Comparison of ENCODE assay signal across 9 cellular contexts in the genomic region with DNA sequence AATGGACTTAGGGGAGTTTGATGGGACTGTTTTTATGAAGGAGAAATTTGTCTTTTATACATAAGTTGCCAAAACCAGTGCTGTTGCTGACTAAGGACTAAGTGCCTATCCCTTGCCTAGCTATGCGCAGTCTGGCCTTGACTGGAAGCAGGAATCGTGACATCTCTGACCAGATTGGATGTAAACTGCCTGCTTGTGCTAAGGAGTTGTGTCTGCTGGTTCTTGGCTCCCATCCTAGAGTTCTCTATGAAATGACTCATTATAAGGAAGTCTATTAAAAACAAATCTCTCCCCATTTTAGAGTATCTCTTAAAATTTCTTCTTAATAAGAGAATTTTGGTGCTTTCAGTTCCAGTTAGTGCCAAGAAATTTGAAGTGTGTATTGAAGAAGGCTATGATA.
DNase-seq lines count a peak whose midpoint lies in the region; ATAC-seq, FAIRE-seq and TF ChIP-seq lines count a peak whose summit lies in the region.
"Had no signal": no experiment of that assay in that cellular context is flagged by ENCODE, and none has a peak within 500 bp of the region (broad histone marks: within the 10 kb centered on the region; RNA-seq: fewer than 3 reads in every experiment).

No MANE protein-coding gene starts in this region.

- H3K9me3 ChIP-seq in PC-3 (ENCODE audit: low read length) (no peaks in the 10 kb centered on the region), fibroblast of lung (ENCODE audit: control insufficient read depth, insufficient read depth, low read depth, low read length) (no peaks in the 10 kb centered on the region)

- intact Hi-C loops in PC-3 (cut with micrococcal nuclease), result no loop called here

- H2AFZ ChIP-seq in PC-3 (ENCODE audit: low read length), result no peak overlapping the region
- no peak overlapping the region for H2AFZ ChIP-seq in fibroblast of lung (ENCODE audit: low read length)

- DNase-seq in Ammon's horn (ENCODE audit: low spot score), result peak; percentile 35
- peak; percentile 84 for DNase-seq in PC-3
- peak; percentile 98 to 99 for DNase-seq in fibroblast of lung (ENCODE audit: low read depth in 2 of 2)
- no peak for DNase-seq in omental fat pad (ENCODE audit: low spot score)
- no peak for DNase-seq in NCI-H2081 treated with DMSO at 0.1 percent for 48 hours (lab: John Stamatoyannopoulos, UW)
- DNase-seq in GM19239 (ENCODE audit: insufficient read length, low spot score), result no peak
- DNase-seq: activated CD4-positive, alpha-beta T cell treated with anti-CD3 and anti-CD28 coated beads for 48 hours had no signal

- H3K27ac ChIP-seq in PC-3 (ENCODE audit: low read length) (no peak overlapping the region), fibroblast of lung (ENCODE audit: insufficient read depth, low read length) (no peak overlapping the region)

- ATAC-seq in PC-3, result peak; percentile 97
- ATAC-seq in omental fat pad (ENCODE audit: low FRiP score), result peak; percentile 82
- no peak for ATAC-seq in HG03469 (IDR thresholded peaks at IDR 0.05; ENCODE audit: unreplicated experiment)
- no peak for ATAC-seq in HG03025 (IDR thresholded peaks at IDR 0.05; ENCODE audit: low FRiP score, unreplicated experiment)

- H3K4me1 ChIP-seq in PC-3 (ENCODE audit: insufficient read depth, low read length), result peaks cover 19% of the 10 kb centered on the region; the same call in 1 of the 2 replicates
- peaks cover 5% of the 10 kb centered on the region for H3K4me1 ChIP-seq in fibroblast of lung (ENCODE audit: control insufficient read depth, extremely low read depth, insufficient read depth, low read length)

- no peak for FAIRE-seq in GM19239 (lab: Jason Lieb, UNC)

- H3K27me3 ChIP-seq in PC-3 (ENCODE audit: low read length), result no peaks in the 10 kb centered on the region
- H3K27me3 ChIP-seq in fibroblast of lung (ENCODE audit: control insufficient read depth, insufficient read depth, low read length), result no peaks in the 10 kb centered on the region

- no TSS peak for BruUV-seq in PC-3 (replicated peaks; lab: Mats Ljungman, UMichigan)

- H3K9ac ChIP-seq in PC-3 (ENCODE audit: low read length) (no peak overlapping the region), fibroblast of lung (ENCODE audit: insufficient read depth, low read length) (no peak overlapping the region)

- TF ChIP-seq CTCF in PC-3 (conservative IDR thresholded peaks at IDR 0.05; ENCODE audit: low read depth, low read length) (no peak), fibroblast of lung (conservative IDR thresholded peaks at IDR 0.05 in 1 of 2, IDR thresholded peaks at IDR 0.05 in 1 of 2; ENCODE audit: low read depth in 1 of 2, low read length in 2 of 2) (no peak), omental fat pad (IDR thresholded peaks at IDR 0.05) (no peak)

- H3K36me3 ChIP-seq in PC-3 (ENCODE audit: low read depth, low read length) (no peaks in the 10 kb centered on the region), fibroblast of lung (ENCODE audit: control insufficient read depth, insufficient read depth, low read length) (no peaks in the 10 kb centered on the region)

- H3K79me2 ChIP-seq in PC-3 (ENCODE audit: low read length), result no peaks in the 10 kb centered on the region
- peaks cover 10% of the 10 kb centered on the region for H3K79me2 ChIP-seq in fibroblast of lung (ENCODE audit: control insufficient read depth, insufficient read depth, low read length)

- H3K4me3 ChIP-seq in PC-3 (ENCODE audit: low read length) (no peak overlapping the region), fibroblast of lung (replicated peaks in 1 of 4; ENCODE audit: control extremely low read depth in 1 of 4, insufficient read depth in 1 of 4, low read depth in 3 of 4, low read length in 4 of 4) (no peak overlapping the region)

- H3K4me2 ChIP-seq in PC-3 (ENCODE audit: low read length) (no peak overlapping the region), fibroblast of lung (ENCODE audit: extremely low read depth, insufficient read depth, low read length) (peak overlapping the region; percentile 1)

- H3K9me2 ChIP-seq in PC-3 (replicated peaks; ENCODE audit: low read length), result no peaks in the 10 kb centered on the region

- H4K20me1 ChIP-seq in PC-3 (ENCODE audit: low read length) (no peaks in the 10 kb centered on the region), fibroblast of lung (ENCODE audit: control insufficient read depth, extremely low read depth, insufficient read depth, low read length) (no peaks in the 10 kb centered on the region)

- H3F3A ChIP-seq in PC-3 (ENCODE audit: low read length, unreplicated experiment), result no peaks in the 10 kb centered on the region

- CTCF ChIA-PET in PC-3 (lab: Charles Lee), result interaction anchor here (0.6 kb wide), 1 partner anchor 113 kb away, joined by 6 read pairs; no protein-coding TSS in a partner anchor

- POLR2A ChIA-PET in PC-3 (lab: Charles Lee; ENCODE audit: unreplicated experiment), result interaction anchor here (0.7 kb wide), 1 partner anchor 113 kb away, joined by 4 read pairs; no protein-coding TSS in a partner anchor

Comparison
In these comparisons a context has a peak if more than half of its experiments do, and no peak if none do; other contexts are left out.
1. DNase-seq: peak in Ammon's horn (single experiment), PC-3 (single experiment) and fibroblast of lung (2 of 2); none in omental fat pad (single experiment), NCI-H2081 treated with DMSO at 0.1 percent for 48 hours (single experiment) and GM19239 (single experiment).
2. ATAC-seq: peak in PC-3 (single experiment) and omental fat pad (single experiment); none in HG03469 (single experiment) and HG03025 (single experiment).